ENCODE assay signal across 9 cellular contexts in genomic region chr17:80270836-80271235, GRCh38. TPM values are rescaled to one million over a fixed set of nuclear protein-coding genes. Genes with fewer than 3 reads are reported as not detected.
DNase-seq lines count a peak whose midpoint lies in the region; ATAC-seq lines count a peak whose summit lies in the region.
"Had no signal": no experiment of that assay in that cellular context is flagged by ENCODE, and none has a peak within 500 bp of the region (broad histone marks: within the 10 kb centered on the region; RNA-seq: fewer than 3 reads in every experiment).

No MANE protein-coding gene starts in this region.

- no CpG with 5 or more reads among the region's 4 CpGs for WGBS in iPS DF 6.9 (ENCODE audit: insufficient coverage, insufficient read length)
- WGBS in aorta, 2 donors, result 71 to 74% methylated on average over 4 of the region's 4 CpGs

- H3K9me3 ChIP-seq in iPS DF 6.9 (ENCODE audit: control insufficient read depth, insufficient read depth, low read length) (no peaks in the 10 kb centered on the region), aorta (ENCODE audit: control insufficient read depth, low read length) (no peaks in the 10 kb centered on the region)
- H3K9me3 ChIP-seq: body of pancreas had no signal

- H3K4me3 Mint-ChIP-seq in activated CD4-positive, alpha-beta memory T cell treated with anti-CD3 and anti-CD28 coated beads, Interleukin-2, amount 10 ng/mL, durations not matched to agents 7 days and 5 days, result peak overlapping the region; percentile 45

- no peaks in the 10 kb centered on the region for H3K9me3 Mint-ChIP-seq in activated CD4-positive, alpha-beta memory T cell treated with anti-CD3 and anti-CD28 coated beads, Interleukin-2, amount 10 ng/mL, durations not matched to agents 7 days and 5 days

- no peak for DNase-seq in left ventricle myocardium superior
- DNase-seq in cardiac septum (ENCODE audit: low spot score), result no peak
- peak; percentile 57 for DNase-seq in activated CD4-positive, alpha-beta memory T cell treated with anti-CD3 and anti-CD28 coated beads, Interleukin-2, amount 10 ng/mL, durations not matched to agents 7 days and 5 days
- DNase-seq in iPS DF 6.9 (ENCODE audit: low read depth, low spot score), result peak; percentile 67
- DNase-seq in cortex of kidney (lab: John Stamatoyannopoulos, UW), result no peak
- no peak for DNase-seq in aorta
- no peak for DNase-seq in putamen (ENCODE audit: low spot score)

- H3K4me3 ChIP-seq in iPS DF 6.9 (ENCODE audit: low read length), result no peak overlapping the region
- no peak overlapping the region for H3K4me3 ChIP-seq in aorta (ENCODE audit: low read length in 2 of 2)
- H3K4me3 ChIP-seq: body of pancreas had no signal

- no peaks in the 10 kb centered on the region for H3K36me3 ChIP-seq in iPS DF 6.9 (ENCODE audit: control insufficient read depth, insufficient read depth, low read length)
- peaks cover 0 to 2% of the 10 kb centered on the region in 2 donors for H3K36me3 ChIP-seq in aorta (ENCODE audit: control insufficient read depth in 1 of 2, insufficient read depth in 2 of 2, low read length in 1 of 2)

- CTCF ChIA-PET in activated CD4-positive, alpha-beta memory T cell treated with anti-CD3 and anti-CD28 coated beads, Interleukin-2, amount 10 ng/mL, durations not matched to agents 7 days and 5 days (lab: Charles Lee), result interaction anchor here (1.0 to 1.2 kb wide), 2 partner anchors 18 to 74 kb away, joined by 3 to 4 read pairs; no protein-coding TSS in a partner anchor

- POLR2A ChIA-PET in activated CD4-positive, alpha-beta memory T cell treated with anti-CD3 and anti-CD28 coated beads, Interleukin-2, amount 10 ng/mL, durations not matched to agents 7 days and 5 days (lab: Charles Lee), result interaction anchor here (0.8 to 20.7 kb wide), 5 partner anchors 10 to 169 kb away, joined by 3 to 390 read pairs (median 4); partner anchors contain the start of genes GAA and RNF213

- H3K27me3 Mint-ChIP-seq in activated CD4-positive, alpha-beta memory T cell treated with anti-CD3 and anti-CD28 coated beads, Interleukin-2, amount 10 ng/mL, durations not matched to agents 7 days and 5 days, result no peaks in the 10 kb centered on the region

- peaks cover 39% of the 10 kb centered on the region for H3K36me3 Mint-ChIP-seq in activated CD4-positive, alpha-beta memory T cell treated with anti-CD3 and anti-CD28 coated beads, Interleukin-2, amount 10 ng/mL, durations not matched to agents 7 days and 5 days (ENCODE audit: low read depth)

- H3K27me3 ChIP-seq in iPS DF 6.9 (ENCODE audit: control insufficient read depth, insufficient read depth, low read length) (no peaks in the 10 kb centered on the region), aorta (ENCODE audit: control insufficient read depth in 1 of 2, insufficient read depth in 2 of 2, low read length in 1 of 2) (no peaks in the 10 kb centered on the region)
- H3K27me3 ChIP-seq: body of pancreas had no signal

- peaks cover 4% of the 10 kb centered on the region; the same call in 1 of the 2 replicates for H3K4me1 ChIP-seq in iPS DF 6.9 (ENCODE audit: control insufficient read depth, insufficient read depth, low read length)
- no peaks in the 10 kb centered on the region for H3K4me1 ChIP-seq in aorta (ENCODE audit: control insufficient read depth in 1 of 2, insufficient read depth in 2 of 2, low read length in 2 of 2)
- H3K4me1 ChIP-seq: body of pancreas had no signal

- H3K27ac ChIP-seq in iPS DF 6.9 (ENCODE audit: low read length) (no peak overlapping the region), aorta (ENCODE audit: low read depth in 1 of 2, low read length in 2 of 2) (no peak overlapping the region)
- H3K27ac ChIP-seq: body of pancreas had no signal

- intact Hi-C loops in left ventricle myocardium superior (cut with micrococcal nuclease) (no loop called here), cardiac septum (cut with DNase I) (no loop called here), aorta (cut with DNase I) (no loop called here)

- peaks cover 45% of the 10 kb centered on the region for H3K4me1 Mint-ChIP-seq in activated CD4-positive, alpha-beta memory T cell treated with anti-CD3 and anti-CD28 coated beads, Interleukin-2, amount 10 ng/mL, durations not matched to agents 7 days and 5 days

- peak; percentile 39 for ATAC-seq in left ventricle myocardium superior
- ATAC-seq in aorta (ENCODE audit: low FRiP score), result no peak
- ATAC-seq in HG03439 (IDR thresholded peaks at IDR 0.05; ENCODE audit: unreplicated experiment), result no peak
- ATAC-seq: body of pancreas had no signal

- peak overlapping the region; percentile 73 for H3K27ac Mint-ChIP-seq in activated CD4-positive, alpha-beta memory T cell treated with anti-CD3 and anti-CD28 coated beads, Interleukin-2, amount 10 ng/mL, durations not matched to agents 7 days and 5 days

RNA-seq across cellular contexts. Expression of gene RNF213, which starts 10.2 kb away (rescaled TPM):
- total RNA-seq in left ventricle myocardium superior, result 25.7 TPM
- 46.4 TPM for total RNA-seq in cardiac septum
- total RNA-seq in activated CD4-positive, alpha-beta memory T cell treated with anti-CD3 and anti-CD28 coated beads, Interleukin-2, amount 10 ng/mL, durations not matched to agents 7 days and 5 days, result 100 to 1,000 TPM; 787 to 849 TPM
- total RNA-seq in aorta, result 100 to 1,000 TPM; 160 to 231 TPM
- polyA plus RNA-seq in aorta, result 10 to 100 TPM; 18.7 to 49.3 TPM

RNA-seq across cellular contexts. Expression of gene SLC26A11, which starts 50.6 kb away (rescaled TPM):
- total RNA-seq in left ventricle myocardium superior (10.6 TPM), cardiac septum (8.3 TPM), aorta (10 to 100 TPM; 14.3 to 34.0 TPM)
- 10 to 100 TPM; 16.0 to 20.0 TPM for total RNA-seq in activated CD4-positive, alpha-beta memory T cell treated with anti-CD3 and anti-CD28 coated beads, Interleukin-2, amount 10 ng/mL, durations not matched to agents 7 days and 5 days
- polyA plus RNA-seq in aorta, result 10 to 100 TPM in 1 of 2 donors, 1 to 10 TPM in 1; 7.3 to 20.7 TPM

RNA-seq across cellular contexts. Expression of gene SGSH, which starts 50.7 kb away (rescaled TPM):
- total RNA-seq in left ventricle myocardium superior, result 11.4 TPM
- total RNA-seq in cardiac septum, result 21.4 TPM
- total RNA-seq in activated CD4-positive, alpha-beta memory T cell treated with anti-CD3 and anti-CD28 coated beads, Interleukin-2, amount 10 ng/mL, durations not matched to agents 7 days and 5 days, result 10 to 100 TPM; 56.5 to 61.1 TPM
- total RNA-seq in aorta, result 10 to 100 TPM; 36.0 to 61.3 TPM
- polyA plus RNA-seq in aorta, result 10 to 100 TPM; 11.1 to 49.4 TPM

Comparison
In these comparisons a context has a peak if more than half of its experiments do, and no peak if none do; other contexts are left out.
1. DNase-seq: peak in activated CD4-positive, alpha-beta memory T cell treated with anti-CD3 and anti-CD28 coated beads, Interleukin-2, amount 10 ng/mL, durations not matched to agents 7 days and 5 days (single experiment) and iPS DF 6.9 (single experiment); none in left ventricle myocardium superior (single experiment), cardiac septum (single experiment), cortex of kidney (single experiment), aorta (0 of 2) and putamen (single experiment).